19 cellular contexts compared by ENCODE assay signal in the genomic region with DNA sequence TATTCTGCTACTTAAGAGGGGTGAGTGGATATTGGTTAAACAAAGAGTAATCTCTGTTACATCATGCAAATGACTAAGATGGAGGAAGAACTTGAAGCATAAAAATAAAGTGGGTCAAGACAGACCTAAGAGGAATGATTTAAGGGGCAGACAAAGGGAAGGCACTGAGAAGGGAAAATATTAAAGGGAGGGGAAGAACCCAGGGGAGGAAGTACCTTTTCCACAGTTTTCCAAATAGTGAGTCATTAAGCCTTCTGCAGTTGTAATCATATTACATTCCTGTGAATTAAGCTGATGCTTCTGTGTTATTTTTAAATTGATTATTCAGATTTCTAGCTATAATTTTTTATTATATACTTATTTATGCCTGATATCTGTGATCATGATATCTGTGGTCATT.
"Had no signal": no experiment of that assay in that cellular context is flagged by ENCODE, and none has a peak within 500 bp of the region (broad histone marks: within the 10 kb centered on the region; RNA-seq: fewer than 3 reads in every experiment).

No MANE protein-coding gene starts in this region.

- H3K4me1 Mint-ChIP-seq: naive thymus-derived CD4-positive, alpha-beta T cell had no signal

- H3K4me3 Mint-ChIP-seq: naive thymus-derived CD4-positive, alpha-beta T cell had no signal

- H3K27ac Mint-ChIP-seq: naive thymus-derived CD4-positive, alpha-beta T cell had no signal

- H3K36me3 Mint-ChIP-seq: naive thymus-derived CD4-positive, alpha-beta T cell had no signal

- H3K36me3 ChIP-seq: heart left ventricle, ovary, stomach, thoracic aorta, transverse colon had no signal

- DNase-seq: cortex of kidney; dorsolateral prefrontal cortex; effector CD8-positive, alpha-beta T cell; heart left ventricle; hippocampal formation; left colon; left ventricle myocardium superior; mesendoderm; naive thymus-derived CD4-positive, alpha-beta T cell; ovary; right cardiac atrium; small intestine; stimulated activated CD4-positive, alpha-beta T cell treated with anti-CD3 and anti-CD28 coated beads, Interleukin-12 subunit alpha, Interleukin-12 subunit beta, amount 100 ng/mL, for 4 hours; stimulated activated naive CD4-positive, alpha-beta T cell; stomach; substantia nigra; transverse colon had no signal

- H3K27ac ChIP-seq: dorsolateral prefrontal cortex, ovary, stomach, thoracic aorta, transverse colon had no signal

- H3K9me3 ChIP-seq: ovary, thoracic aorta, transverse colon had no signal

- H3K27me3 ChIP-seq: dorsolateral prefrontal cortex, heart left ventricle, ovary, stomach, transverse colon had no signal

- H3K4me3 ChIP-seq: dorsolateral prefrontal cortex, heart left ventricle, lung, ovary, stomach, thoracic aorta, transverse colon had no signal

- ATAC-seq: left colon; naive thymus-derived CD4-positive, alpha-beta T cell; right cardiac atrium had no signal

- H3K4me1 ChIP-seq: stomach, transverse colon had no signal
